In the genomic region with DNA sequence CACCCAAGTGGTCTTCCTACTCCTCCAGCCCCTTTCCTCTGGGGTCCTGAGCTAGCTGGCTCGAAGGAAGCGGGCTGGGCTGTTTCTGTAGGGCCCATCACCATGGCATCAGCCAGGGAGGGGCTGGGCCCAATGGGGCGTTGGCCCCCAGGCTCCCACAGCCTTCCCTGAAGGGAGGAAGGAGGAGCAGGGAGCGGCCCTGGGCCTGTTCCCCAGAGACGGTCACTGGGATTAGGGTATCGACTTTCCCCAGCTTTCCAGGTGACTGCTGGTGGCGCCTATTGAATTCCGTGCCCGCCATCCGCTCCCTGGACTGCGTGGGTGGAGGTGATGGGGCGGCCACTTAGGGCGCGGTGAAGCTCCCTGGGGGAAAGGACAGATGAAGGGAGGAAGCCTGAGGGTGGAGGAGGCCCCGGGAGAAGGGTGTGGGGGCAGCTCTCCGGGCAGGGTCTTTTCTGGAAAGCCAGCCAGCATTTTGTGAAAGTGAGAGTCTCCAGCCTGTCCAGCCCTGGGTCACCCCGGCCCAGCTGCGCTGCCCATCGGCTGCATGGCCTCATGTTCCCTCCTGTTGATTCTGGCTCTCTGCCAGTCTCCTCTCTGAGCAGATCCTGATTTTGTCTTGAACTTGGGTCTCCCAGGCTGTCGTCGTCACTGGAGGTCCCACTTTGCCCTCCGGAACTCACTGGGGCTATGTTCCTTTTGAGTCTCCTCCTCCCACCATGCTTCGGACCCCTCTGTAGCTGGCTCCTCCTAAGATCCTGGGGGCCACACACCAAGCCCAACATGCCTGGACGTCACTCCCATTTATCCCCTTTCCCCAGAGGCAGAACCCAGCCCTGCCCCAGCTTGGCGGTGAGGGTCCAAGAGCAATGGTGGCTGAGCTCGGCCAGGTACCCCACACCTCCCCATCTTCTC, we compare ENCODE assay signal across 8 cellular contexts.
DNase-seq lines count a peak whose midpoint lies in the region; ATAC-seq and TF ChIP-seq lines count a peak whose summit lies in the region.

No MANE protein-coding gene starts in this region.

- H3K36me3 ChIP-seq in duodenal mucosa (ENCODE audit: control insufficient read depth in 1 of 2, insufficient read depth in 2 of 2, low read length in 2 of 2) = peaks cover 9 to 16% of the 10 kb centered on the region in 2 donors

- DNase-seq in COLO668 (lab: John Stamatoyannopoulos, UW; ENCODE audit: unreplicated experiment) = peak; percentile 58
- peak; percentile 66 for DNase-seq in NCI-H2171 treated with DMSO at 0.1 percent for 48 hours (lab: John Stamatoyannopoulos, UW)
- DNase-seq in islet precursor cell = no peak

- no peaks in the 10 kb centered on the region for H3K27me3 Mint-ChIP-seq in nephron (ENCODE audit: low read depth)

- H3K4me1 ChIP-seq in duodenal mucosa (ENCODE audit: control insufficient read depth in 1 of 2, insufficient read depth in 2 of 2, low read length in 2 of 2) = peaks cover 88 to 91% of the 10 kb centered on the region in 2 donors

- H3K9ac ChIP-seq in duodenal mucosa (ENCODE audit: low read depth in 1 of 2, low read length in 2 of 2) = peak overlapping the region in 1 of 2 donors; percentile 65

- H3K4me3 Mint-ChIP-seq in nephron = peak overlapping the region; percentile 37 to 66 (median 60)

- H3K4me3 ChIP-seq in duodenal mucosa (ENCODE audit: low read depth in 1 of 2, low read length in 2 of 2) = peak overlapping the region; percentile 38 to 58

- no peak for TF ChIP-seq CTCF in nephron (IDR thresholded peaks at IDR 0.05; ENCODE audit: unreplicated experiment in 3 of 3)

- peak overlapping the region; percentile 90 to 97 (median 93) for H3K27ac Mint-ChIP-seq in nephron

- H3K27ac ChIP-seq in duodenal mucosa (ENCODE audit: low read depth, low read length) = peak overlapping the region; percentile 52

- no peaks in the 10 kb centered on the region for H3K9me3 ChIP-seq in duodenal mucosa (ENCODE audit: control insufficient read depth in 1 of 2, low read length in 2 of 2)

- ATAC-seq in HG02588 (IDR thresholded peaks at IDR 0.05; ENCODE audit: unreplicated experiment) (no peak), HG02759 (IDR thresholded peaks at IDR 0.05; ENCODE audit: unreplicated experiment) (no peak), GM18861 (IDR thresholded peaks at IDR 0.05; ENCODE audit: unreplicated experiment) (no peak)

- H3K9me3 Mint-ChIP-seq in nephron = no peaks in the 10 kb centered on the region

- H3K36me3 Mint-ChIP-seq in nephron (ENCODE audit: low read depth) = no peaks in the 10 kb centered on the region

- peaks cover 62% of the 10 kb centered on the region for H3K4me1 Mint-ChIP-seq in nephron

- no peaks in the 10 kb centered on the region for H3K27me3 ChIP-seq in duodenal mucosa (ENCODE audit: control insufficient read depth in 1 of 2, insufficient read depth in 2 of 2, low read length in 2 of 2)
